Comparison of ENCODE assay signal across 8 cellular contexts in the genomic region with DNA sequence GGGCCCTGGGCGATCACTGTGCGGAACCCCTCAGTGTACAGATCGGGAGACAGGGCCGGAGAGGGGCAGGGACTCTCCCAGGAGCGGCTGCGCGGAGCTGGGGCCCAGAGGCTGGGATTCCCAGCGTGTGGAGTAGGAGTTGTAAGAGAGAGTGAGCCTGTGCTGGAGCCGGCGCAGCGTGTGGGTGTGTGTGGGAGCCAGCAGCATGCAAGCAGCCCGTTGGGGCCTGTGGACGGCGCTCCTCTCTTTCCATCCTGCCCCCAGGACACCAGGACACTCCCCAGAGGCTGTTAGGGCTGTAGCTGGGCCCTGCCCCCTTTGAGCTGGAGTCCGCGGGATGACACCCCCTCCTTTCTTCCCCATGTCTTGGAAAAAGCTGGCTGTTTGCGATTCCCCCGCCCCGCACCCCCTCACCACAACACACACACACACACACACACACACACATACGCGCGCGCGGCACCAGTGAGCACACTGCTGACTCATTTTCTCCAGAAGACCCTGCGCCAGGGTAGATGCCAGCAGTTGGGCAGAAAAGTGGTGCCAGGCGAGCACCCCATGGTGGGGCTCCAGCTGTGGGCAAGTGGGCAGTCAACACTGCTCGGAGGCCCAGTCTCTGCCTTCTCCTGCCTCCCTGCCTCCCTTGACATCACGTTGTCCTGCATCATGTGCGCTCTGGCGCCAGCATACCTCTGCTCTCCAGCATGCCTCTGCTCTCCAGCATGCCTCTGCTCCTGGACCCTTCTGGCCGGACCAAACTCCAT. TPM values are rescaled to one million over a fixed set of nuclear protein-coding genes. Genes with fewer than 3 reads are reported as not detected.
DNase-seq lines count a peak whose midpoint lies in the region; ATAC-seq and TF ChIP-seq lines count a peak whose summit lies in the region.

No MANE protein-coding gene starts in this region.

- peaks cover 14% of the 10 kb centered on the region for H4K20me1 ChIP-seq in hepatocyte (ENCODE audit: insufficient read depth, poor library complexity, severe bottlenecking)

- DNase-seq in CD1c-positive myeloid dendritic cell (ENCODE audit: extremely low spot score) (peak; percentile 31), NCI-H2227 (lab: John Stamatoyannopoulos, UW; ENCODE audit: unreplicated experiment) (peak; percentile 19), anterior cingulate cortex (lab: John Stamatoyannopoulos, UW) (peak in 46 of 58 donors; percentile 10 to 76 (median 41)), hepatocyte (ENCODE audit: low spot score) (peak; percentile 89), renal cortical epithelial cell (ENCODE audit: low read depth) (peak; percentile 64)

- H2AFZ ChIP-seq in hepatocyte: peak overlapping the region; percentile 76

- peak overlapping the region; percentile 88 for H3K4me2 ChIP-seq in hepatocyte

- 45% methylated on average over 26 of the region's 31 CpGs for WGBS in hepatocyte (ENCODE audit: low lambda C conversion rate, missing lambda C conversion rate)

- peak; percentile 33 for TF ChIP-seq CTCF in hepatocyte (IDR thresholded peaks at IDR 0.05; ENCODE audit: poor library complexity)

- H3K9me3 ChIP-seq in hepatocyte (ENCODE audit: low read depth): no peaks in the 10 kb centered on the region

- no peaks in the 10 kb centered on the region for H3K27me3 ChIP-seq in hepatocyte

- H3K36me3 ChIP-seq in hepatocyte (replicated peaks; ENCODE audit: insufficient read depth, low read depth): no peaks in the 10 kb centered on the region

- H3K79me2 ChIP-seq in hepatocyte: peaks cover 57% of the 10 kb centered on the region

- no peaks in the 10 kb centered on the region for H3K9me2 ChIP-seq in hepatocyte (replicated peaks; ENCODE audit: insufficient read depth)

- peaks cover 51% of the 10 kb centered on the region for H3K4me1 ChIP-seq in hepatocyte (ENCODE audit: insufficient read depth)

- H3K27ac ChIP-seq in hepatocyte: peak overlapping the region; percentile 90

- ATAC-seq in GM19452 (IDR thresholded peaks at IDR 0.05; ENCODE audit: unreplicated experiment): no peak
- ATAC-seq in HG02970 (IDR thresholded peaks at IDR 0.05; ENCODE audit: low FRiP score, unreplicated experiment): no peak
- ATAC-seq in GM21576 (IDR thresholded peaks at IDR 0.05; ENCODE audit: unreplicated experiment): no peak

- peak overlapping the region; percentile 98 for H3K4me3 ChIP-seq in hepatocyte

RNA-seq across cellular contexts. Expression of a gene that starts 1.5 kb away (rescaled TPM):
- total RNA-seq in hepatocyte: 30.8 and 47.0 TPM in 2 replicates
- 44.6 and 55.2 TPM in 2 replicates for polyA plus RNA-seq in hepatocyte
- 4.3 and 48.4 TPM in 2 replicates for total RNA-seq in renal cortical epithelial cell

RNA-seq across cellular contexts. Expression of a gene that starts 57.7 kb away (rescaled TPM):
- total RNA-seq in hepatocyte (31.9 and 39.9 TPM in 2 replicates), renal cortical epithelial cell (12.3 and 40.1 TPM in 2 replicates)
- polyA plus RNA-seq in hepatocyte: 96.5 and 97.3 TPM in 2 replicates

Comparison
In these comparisons a context has a peak if more than half of its experiments do, and no peak if none do; other contexts are left out.
1. DNase-seq: peak in every context shown above with its lines; median percentile 89 in hepatocyte; 64 in renal cortical epithelial cell; 41 in anterior cingulate cortex; 31 in CD1c-positive myeloid dendritic cell; 19 in NCI-H2227.